33 cellular contexts compared by ENCODE assay signal in the genomic region with DNA sequence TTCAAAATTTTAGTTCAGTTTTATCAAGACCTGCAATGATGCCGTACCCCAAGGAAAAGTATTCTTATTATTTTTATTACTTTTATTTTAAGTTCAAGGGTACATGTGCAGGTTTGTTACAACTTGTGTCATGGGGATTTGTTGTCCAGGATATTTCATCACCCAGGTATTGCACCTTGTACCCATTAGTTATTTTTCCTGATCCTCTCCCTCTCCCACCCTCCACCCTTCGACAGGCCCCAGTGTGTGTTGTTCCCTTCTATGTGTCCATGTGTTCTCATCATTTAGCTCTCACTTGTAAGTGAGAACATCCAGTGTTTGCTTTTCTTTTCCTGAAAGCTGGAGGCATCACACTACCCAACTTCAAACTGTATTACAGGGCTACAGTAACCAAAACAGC.
"Had no signal": no experiment of that assay in that cellular context is flagged by ENCODE, and none has a peak within 500 bp of the region (broad histone marks: within the 10 kb centered on the region; RNA-seq: fewer than 3 reads in every experiment).

No MANE protein-coding gene starts in this region.

- DNase-seq: activated effector memory CD4-positive, alpha-beta T cell treated with anti-CD3 and anti-CD28 coated beads, Interleukin-2, amount 50 U/mL, for 16 hours; activated effector memory CD4-positive, alpha-beta T cell treated with Interleukin-2 at 50 U/mL for 16 hours; activated gamma-delta T cell; activated gamma-delta T cell treated with Interleukin-2 at 50 U/mL for 16 hours; activated naive CD4-positive, alpha-beta T cell; activated naive CD4-positive, alpha-beta T cell treated with anti-CD3 and anti-CD28 coated beads for 36 hours; activated naive CD4-positive, alpha-beta T cell treated with anti-CD3 and anti-CD28 coated beads, Interleukin-2, amount 10 ng/mL, durations not matched to agents 7 days and 5 days; activated naive CD4-positive, alpha-beta T cell treated with anti-CD3 and anti-CD28 coated beads, Interleukin-2, amount 50 U/mL, for 16 hours; activated naive CD4-positive, alpha-beta T cell treated with Interleukin-2 at 50 U/mL for 16 hours; activated naive CD8-positive, alpha-beta T cell treated with anti-CD3 and anti-CD28 coated beads for 36 hours; activated naive CD8-positive, alpha-beta T cell treated with anti-CD3 and anti-CD28 coated beads, Interleukin-2, amount 10 ng/mL, durations not matched to agents 7 days and 5 days; activated naive CD8-positive, alpha-beta T cell treated with anti-CD3 and anti-CD28 coated beads, Interleukin-2, amount 50 U/mL, for 24 hours; activated T-cell treated with anti-CD3 and anti-CD28 coated beads, Interleukin-2, amount 50 U/mL, for 24 hours; activated T-cell treated with anti-CD3 and anti-CD28 coated beads, Interleukin-2, amount 50 U/mL, for 4 hours; activated T-cell treated with anti-CD3 and anti-CD28 coated beads, Interleukin-2, amount 50 U/mL, for 48 hours; activated T-cell treated with anti-CD3 and anti-CD28 coated beads, Interleukin-2, amount 50 U/mL, for 72 hours; adrenal gland; amniotic stem cell; amygdala; anterior cingulate cortex; aorta; body of pancreas; brain microvascular endothelial cell; caudate nucleus; central memory CD4-positive, alpha-beta T cell; cerebellar nuclear complex had no signal

- H3K27ac ChIP-seq: adrenal gland, ascending aorta, body of pancreas, brain microvascular endothelial cell, breast epithelium, cardiac muscle cell had no signal

- H3K9me3 ChIP-seq: adrenal gland, ascending aorta, body of pancreas, breast epithelium had no signal

- H3K27me3 ChIP-seq: adrenal gland, ascending aorta, body of pancreas, brain microvascular endothelial cell, breast epithelium, cardiac muscle cell had no signal

- H3K4me1 ChIP-seq: adrenal gland, ascending aorta, body of pancreas, breast epithelium had no signal

- FAIRE-seq: astrocyte, bronchial epithelial cell had no signal

- H3K4me3 ChIP-seq: adrenal gland, ascending aorta, body of pancreas, breast epithelium, cardiac muscle cell had no signal

- ATAC-seq: activated naive CD4-positive, alpha-beta T cell treated with anti-CD3 and anti-CD28 coated beads, Interleukin-2, amount 50 U/mL, for 72 hours; activated naive CD8-positive, alpha-beta T cell treated with anti-CD3 and anti-CD28 coated beads, Interleukin-2, amount 50 U/mL, for 24 hours; activated T-cell treated with anti-CD3 and anti-CD28 coated beads, Interleukin-2, amount 50 U/mL, for 4 hours; activated T-cell treated with anti-CD3 and anti-CD28 coated beads, Interleukin-2, amount 50 U/mL, for 72 hours; activated T-helper 17 cell treated with anti-CD3 and anti-CD28 coated beads, Interleukin-2, amount 50 U/mL, for 72 hours; body of pancreas had no signal

- H3K36me3 ChIP-seq: adrenal gland, ascending aorta, brain microvascular endothelial cell, breast epithelium, cardiac muscle cell had no signal
